ENCODE assay signal across 1 cellular context in the genomic region with DNA sequence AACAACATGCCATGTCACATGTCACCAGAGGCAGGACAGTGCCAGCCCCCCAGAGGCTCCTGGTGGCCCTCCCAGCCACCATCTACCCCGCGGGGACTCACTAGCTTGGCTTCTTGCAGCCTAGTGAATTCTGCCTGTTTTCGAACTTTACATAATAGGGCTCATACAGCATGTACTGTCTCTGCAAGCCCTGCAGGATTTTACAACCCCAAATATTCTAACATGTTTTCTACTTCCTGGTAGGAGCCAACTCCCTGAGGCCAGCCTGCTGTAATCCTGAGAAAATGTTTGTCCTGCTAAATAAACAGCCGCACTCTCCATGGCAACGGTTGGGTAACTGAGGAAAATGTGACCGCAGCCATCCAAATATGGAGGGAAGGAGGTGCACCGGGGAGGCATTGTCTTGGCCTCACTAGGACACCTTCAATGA.
TF ChIP-seq lines count a peak whose summit lies in the region.

No MANE protein-coding gene starts in this region.

TF ChIP-seq in HepG2, 621 proteins besides CTCF, POLR2A, EP300 and RAD21 (continues in another document):
- TF ChIP-seq, protein P1, sequence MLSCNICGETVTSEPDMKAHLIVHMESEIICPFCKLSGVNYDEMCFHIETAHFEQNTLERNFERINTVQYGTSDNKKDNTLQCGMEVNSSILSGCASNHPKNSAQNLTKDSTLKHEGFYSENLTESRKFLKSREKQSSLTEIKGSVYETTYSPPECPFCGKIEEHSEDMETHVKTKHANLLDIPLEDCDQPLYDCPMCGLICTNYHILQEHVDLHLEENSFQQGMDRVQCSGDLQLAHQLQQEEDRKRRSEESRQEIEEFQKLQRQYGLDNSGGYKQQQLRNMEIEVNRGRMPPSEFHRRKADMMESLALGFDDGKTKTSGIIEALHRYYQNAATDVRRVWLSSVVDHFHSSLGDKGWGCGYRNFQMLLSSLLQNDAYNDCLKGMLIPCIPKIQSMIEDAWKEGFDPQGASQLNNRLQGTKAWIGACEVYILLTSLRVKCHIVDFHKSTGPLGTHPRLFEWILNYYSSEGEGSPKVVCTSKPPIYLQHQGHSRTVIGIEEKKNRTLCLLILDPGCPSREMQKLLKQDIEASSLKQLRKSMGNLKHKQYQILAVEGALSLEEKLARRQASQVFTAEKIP (CRISPR knock-in tag; IDR thresholded peaks at IDR 0.05; ENCODE audit: borderline replicate concordance), result no peak
- no peak for TF ChIP-seq IKZF4 (CRISPR knock-in tag; IDR thresholded peaks at IDR 0.05; ENCODE audit: borderline replicate concordance, low read depth, not compliant biosample characterization)
- TF ChIP-seq, protein P2, sequence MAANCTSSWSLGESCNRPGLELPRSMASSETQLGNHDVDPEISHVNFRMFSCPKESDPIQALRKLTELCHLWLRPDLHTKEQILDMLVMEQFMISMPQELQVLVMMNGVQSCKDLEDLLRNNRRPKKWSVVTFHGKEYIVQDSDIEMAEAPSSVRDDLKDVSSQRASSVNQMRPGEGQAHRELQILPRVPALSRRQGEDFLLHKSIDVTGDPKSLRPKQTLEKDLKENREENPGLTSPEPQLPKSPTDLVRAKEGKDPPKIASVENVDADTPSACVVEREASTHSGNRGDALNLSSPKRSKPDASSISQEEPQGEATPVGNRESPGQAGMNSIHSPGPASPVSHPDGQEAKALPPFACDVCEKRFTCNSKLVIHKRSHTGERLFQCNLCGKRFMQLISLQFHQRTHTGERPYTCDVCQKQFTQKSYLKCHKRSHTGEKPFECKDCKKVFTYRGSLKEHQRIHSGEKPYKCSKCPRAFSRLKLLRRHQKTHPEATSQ (CRISPR knock-in tag; IDR thresholded peaks at IDR 0.05; ENCODE audit: borderline replicate concordance), result no peak
- no peak for TF ChIP-seq KLF9 (CRISPR knock-in tag; IDR thresholded peaks at IDR 0.05; ENCODE audit: low read depth)
- TF ChIP-seq, protein P3, sequence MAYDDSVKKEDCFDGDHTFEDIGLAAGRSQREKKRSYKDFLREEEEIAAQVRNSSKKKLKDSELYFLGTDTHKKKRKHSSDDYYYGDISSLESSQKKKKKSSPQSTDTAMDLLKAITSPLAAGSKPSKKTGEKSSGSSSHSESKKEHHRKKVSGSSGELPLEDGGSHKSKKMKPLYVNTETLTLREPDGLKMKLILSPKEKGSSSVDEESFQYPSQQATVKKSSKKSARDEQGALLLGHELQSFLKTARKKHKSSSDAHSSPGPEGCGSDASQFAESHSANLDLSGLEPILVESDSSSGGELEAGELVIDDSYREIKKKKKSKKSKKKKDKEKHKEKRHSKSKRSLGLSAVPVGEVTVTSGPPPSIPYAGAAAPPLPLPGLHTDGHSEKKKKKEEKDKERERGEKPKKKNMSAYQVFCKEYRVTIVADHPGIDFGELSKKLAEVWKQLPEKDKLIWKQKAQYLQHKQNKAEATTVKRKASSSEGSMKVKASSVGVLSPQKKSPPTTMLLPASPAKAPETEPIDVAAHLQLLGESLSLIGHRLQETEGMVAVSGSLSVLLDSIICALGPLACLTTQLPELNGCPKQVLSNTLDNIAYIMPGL (CRISPR knock-in tag; IDR thresholded peaks at IDR 0.05; ENCODE audit: borderline replicate concordance in 1 of 2, low read depth in 1 of 2), result 0 out of 4 replicates have a peak, but pooled peaks of 1 of the 2 experiments have one; percentile 42
- TF ChIP-seq FOSL2 (CRISPR knock-in tag; IDR thresholded peaks at IDR 0.05), result peak; percentile 41; the same call in 1 of the 2 replicates
- TF ChIP-seq ZNF788 (CRISPR knock-in tag; IDR thresholded peaks at IDR 0.05; ENCODE audit: borderline replicate concordance), result no peak
- TF ChIP-seq SMAD1 (CRISPR knock-in tag; IDR thresholded peaks at IDR 0.05; ENCODE audit: borderline replicate concordance, low read depth), result no peak
- TF ChIP-seq, protein P4, sequence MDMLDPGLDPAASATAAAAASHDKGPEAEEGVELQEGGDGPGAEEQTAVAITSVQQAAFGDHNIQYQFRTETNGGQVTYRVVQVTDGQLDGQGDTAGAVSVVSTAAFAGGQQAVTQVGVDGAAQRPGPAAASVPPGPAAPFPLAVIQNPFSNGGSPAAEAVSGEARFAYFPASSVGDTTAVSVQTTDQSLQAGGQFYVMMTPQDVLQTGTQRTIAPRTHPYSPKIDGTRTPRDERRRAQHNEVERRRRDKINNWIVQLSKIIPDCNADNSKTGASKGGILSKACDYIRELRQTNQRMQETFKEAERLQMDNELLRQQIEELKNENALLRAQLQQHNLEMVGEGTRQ (IDR thresholded peaks at IDR 0.05; ENCODE audit: low read depth, low read length), result no peak
- TF ChIP-seq, protein P4 (CRISPR knock-in tag; IDR thresholded peaks at IDR 0.05; ENCODE audit: borderline replicate concordance), result peak; percentile 60; the same call in 1 of the 2 replicates
- TF ChIP-seq, protein P5, sequence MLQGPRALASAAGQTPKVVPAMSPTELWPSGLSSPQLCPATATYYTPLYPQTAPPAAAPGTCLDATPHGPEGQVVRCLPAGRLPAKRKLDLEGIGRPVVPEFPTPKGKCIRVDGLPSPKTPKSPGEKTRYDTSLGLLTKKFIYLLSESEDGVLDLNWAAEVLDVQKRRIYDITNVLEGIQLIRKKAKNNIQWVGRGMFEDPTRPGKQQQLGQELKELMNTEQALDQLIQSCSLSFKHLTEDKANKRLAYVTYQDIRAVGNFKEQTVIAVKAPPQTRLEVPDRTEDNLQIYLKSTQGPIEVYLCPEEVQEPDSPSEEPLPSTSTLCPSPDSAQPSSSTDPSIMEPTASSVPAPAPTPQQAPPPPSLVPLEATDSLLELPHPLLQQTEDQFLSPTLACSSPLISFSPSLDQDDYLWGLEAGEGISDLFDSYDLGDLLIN (CRISPR knock-in tag; IDR thresholded peaks at IDR 0.05; ENCODE audit: borderline replicate concordance), result no peak
- TF ChIP-seq, protein P6, sequence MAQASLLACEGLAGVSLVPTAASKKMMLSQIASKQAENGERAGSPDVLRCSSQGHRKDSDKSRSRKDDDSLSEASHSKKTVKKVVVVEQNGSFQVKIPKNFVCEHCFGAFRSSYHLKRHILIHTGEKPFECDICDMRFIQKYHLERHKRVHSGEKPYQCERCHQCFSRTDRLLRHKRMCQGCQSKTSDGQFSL (CRISPR knock-in tag; IDR thresholded peaks at IDR 0.05), result no peak
- TF ChIP-seq PAF1 (CRISPR knock-in tag; IDR thresholded peaks at IDR 0.05), result no peak
- TF ChIP-seq SATB2 (CRISPR knock-in tag; IDR thresholded peaks at IDR 0.05), result no peak
- TF ChIP-seq CBX1 (IDR thresholded peaks at IDR 0.05; ENCODE audit: low read depth), result no peak
- TF ChIP-seq, protein P7, sequence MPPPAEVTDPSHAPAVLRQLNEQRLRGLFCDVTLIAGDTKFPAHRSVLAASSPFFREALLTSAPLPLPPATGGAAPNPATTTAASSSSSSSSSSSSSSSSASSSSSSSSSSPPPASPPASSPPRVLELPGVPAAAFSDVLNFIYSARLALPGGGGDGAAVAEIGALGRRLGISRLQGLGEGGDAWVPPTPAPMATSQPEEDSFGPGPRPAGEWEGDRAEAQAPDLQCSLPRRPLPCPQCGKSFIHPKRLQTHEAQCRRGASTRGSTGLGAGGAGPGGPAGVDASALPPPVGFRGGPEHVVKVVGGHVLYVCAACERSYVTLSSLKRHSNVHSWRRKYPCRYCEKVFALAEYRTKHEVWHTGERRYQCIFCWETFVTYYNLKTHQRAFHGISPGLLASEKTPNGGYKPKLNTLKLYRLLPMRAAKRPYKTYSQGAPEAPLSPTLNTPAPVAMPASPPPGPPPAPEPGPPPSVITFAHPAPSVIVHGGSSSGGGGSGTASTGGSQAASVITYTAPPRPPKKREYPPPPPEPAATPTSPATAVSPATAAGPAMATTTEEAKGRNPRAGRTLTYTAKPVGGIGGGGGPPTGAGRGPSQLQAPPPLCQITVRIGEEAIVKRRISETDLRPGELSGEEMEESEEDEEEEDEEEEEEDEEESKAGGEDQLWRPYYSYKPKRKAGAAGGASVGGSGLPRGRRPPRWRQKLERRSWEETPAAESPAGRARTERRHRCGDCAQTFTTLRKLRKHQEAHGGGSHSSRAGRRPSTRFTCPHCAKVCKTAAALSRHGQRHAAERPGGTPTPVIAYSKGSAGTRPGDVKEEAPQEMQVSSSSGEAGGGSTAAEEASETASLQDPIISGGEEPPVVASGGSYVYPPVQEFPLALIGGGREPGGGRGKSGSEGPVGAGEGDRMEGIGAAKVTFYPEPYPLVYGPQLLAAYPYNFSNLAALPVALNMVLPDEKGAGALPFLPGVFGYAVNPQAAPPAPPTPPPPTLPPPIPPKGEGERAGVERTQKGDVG (CRISPR knock-in tag; IDR thresholded peaks at IDR 0.05; ENCODE audit: borderline replicate concordance), result no peak
- TF ChIP-seq, protein P8, sequence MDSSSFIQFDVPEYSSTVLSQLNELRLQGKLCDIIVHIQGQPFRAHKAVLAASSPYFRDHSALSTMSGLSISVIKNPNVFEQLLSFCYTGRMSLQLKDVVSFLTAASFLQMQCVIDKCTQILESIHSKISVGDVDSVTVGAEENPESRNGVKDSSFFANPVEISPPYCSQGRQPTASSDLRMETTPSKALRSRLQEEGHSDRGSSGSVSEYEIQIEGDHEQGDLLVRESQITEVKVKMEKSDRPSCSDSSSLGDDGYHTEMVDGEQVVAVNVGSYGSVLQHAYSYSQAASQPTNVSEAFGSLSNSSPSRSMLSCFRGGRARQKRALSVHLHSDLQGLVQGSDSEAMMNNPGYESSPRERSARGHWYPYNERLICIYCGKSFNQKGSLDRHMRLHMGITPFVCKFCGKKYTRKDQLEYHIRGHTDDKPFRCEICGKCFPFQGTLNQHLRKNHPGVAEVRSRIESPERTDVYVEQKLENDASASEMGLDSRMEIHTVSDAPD (CRISPR knock-in tag; IDR thresholded peaks at IDR 0.05), result no peak
- TF ChIP-seq ZNF563 (CRISPR knock-in tag; IDR thresholded peaks at IDR 0.05), result no peak
- TF ChIP-seq ZBTB3 (CRISPR knock-in tag; IDR thresholded peaks at IDR 0.05; ENCODE audit: borderline replicate concordance, low read depth), result no peak
- TF ChIP-seq, protein P9, sequence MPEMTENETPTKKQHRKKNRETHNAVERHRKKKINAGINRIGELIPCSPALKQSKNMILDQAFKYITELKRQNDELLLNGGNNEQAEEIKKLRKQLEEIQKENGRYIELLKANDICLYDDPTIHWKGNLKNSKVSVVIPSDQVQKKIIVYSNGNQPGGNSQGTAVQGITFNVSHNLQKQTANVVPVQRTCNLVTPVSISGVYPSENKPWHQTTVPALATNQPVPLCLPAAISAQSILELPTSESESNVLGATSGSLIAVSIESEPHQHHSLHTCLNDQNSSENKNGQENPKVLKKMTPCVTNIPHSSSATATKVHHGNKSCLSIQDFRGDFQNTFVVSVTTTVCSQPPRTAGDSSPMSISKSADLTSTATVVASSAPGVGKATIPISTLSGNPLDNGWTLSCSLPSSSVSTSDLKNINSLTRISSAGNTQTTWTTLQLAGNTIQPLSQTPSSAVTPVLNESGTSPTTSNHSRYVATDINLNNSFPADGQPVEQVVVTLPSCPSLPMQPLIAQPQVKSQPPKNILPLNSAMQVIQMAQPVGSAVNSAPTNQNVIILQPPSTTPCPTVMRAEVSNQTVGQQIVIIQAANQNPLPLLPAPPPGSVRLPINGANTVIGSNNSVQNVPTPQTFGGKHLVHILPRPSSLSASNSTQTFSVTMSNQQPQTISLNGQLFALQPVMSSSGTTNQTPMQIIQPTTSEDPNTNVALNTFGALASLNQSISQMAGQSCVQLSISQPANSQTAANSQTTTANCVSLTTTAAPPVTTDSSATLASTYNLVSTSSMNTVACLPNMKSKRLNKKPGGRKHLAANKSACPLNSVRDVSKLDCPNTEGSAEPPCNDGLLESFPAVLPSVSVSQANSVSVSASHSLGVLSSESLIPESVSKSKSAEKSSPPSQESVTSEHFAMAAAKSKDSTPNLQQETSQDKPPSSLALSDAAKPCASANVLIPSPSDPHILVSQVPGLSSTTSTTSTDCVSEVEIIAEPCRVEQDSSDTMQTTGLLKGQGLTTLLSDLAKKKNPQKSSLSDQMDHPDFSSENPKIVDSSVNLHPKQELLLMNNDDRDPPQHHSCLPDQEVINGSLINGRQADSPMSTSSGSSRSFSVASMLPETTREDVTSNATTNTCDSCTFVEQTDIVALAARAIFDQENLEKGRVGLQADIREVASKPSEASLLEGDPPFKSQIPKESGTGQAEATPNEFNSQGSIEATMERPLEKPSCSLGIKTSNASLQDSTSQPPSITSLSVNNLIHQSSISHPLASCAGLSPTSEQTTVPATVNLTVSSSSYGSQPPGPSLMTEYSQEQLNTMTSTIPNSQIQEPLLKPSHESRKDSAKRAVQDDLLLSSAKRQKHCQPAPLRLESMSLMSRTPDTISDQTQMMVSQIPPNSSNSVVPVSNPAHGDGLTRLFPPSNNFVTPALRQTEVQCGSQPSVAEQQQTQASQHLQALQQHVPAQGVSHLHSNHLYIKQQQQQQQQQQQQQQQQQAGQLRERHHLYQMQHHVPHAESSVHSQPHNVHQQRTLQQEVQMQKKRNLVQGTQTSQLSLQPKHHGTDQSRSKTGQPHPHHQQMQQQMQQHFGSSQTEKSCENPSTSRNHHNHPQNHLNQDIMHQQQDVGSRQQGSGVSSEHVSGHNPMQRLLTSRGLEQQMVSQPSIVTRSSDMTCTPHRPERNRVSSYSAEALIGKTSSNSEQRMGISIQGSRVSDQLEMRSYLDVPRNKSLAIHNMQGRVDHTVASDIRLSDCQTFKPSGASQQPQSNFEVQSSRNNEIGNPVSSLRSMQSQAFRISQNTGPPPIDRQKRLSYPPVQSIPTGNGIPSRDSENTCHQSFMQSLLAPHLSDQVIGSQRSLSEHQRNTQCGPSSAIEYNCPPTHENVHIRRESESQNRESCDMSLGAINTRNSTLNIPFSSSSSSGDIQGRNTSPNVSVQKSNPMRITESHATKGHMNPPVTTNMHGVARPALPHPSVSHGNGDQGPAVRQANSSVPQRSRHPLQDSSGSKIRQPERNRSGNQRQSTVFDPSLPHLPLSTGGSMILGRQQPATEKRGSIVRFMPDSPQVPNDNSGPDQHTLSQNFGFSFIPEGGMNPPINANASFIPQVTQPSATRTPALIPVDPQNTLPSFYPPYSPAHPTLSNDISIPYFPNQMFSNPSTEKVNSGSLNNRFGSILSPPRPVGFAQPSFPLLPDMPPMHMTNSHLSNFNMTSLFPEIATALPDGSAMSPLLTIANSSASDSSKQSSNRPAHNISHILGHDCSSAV (CRISPR knock-in tag; IDR thresholded peaks at IDR 0.05; ENCODE audit: borderline replicate concordance), result no peak
- TF ChIP-seq PRPF4 (IDR thresholded peaks at IDR 0.05; ENCODE audit: low read depth, low read length, poor library complexity, severe bottlenecking), result no peak
- TF ChIP-seq BRD4 (CRISPR knock-in tag; IDR thresholded peaks at IDR 0.05), result 0 out of 2 replicates have a peak, but pooled peaks have one; percentile 16
- no peak for TF ChIP-seq ZMYM4 (CRISPR knock-in tag; IDR thresholded peaks at IDR 0.05)
- TF ChIP-seq JDP2 (CRISPR knock-in tag; IDR thresholded peaks at IDR 0.05; ENCODE audit: borderline replicate concordance), result no peak
- TF ChIP-seq ZNF737 (CRISPR knock-in tag; IDR thresholded peaks at IDR 0.05; ENCODE audit: borderline replicate concordance), result no peak
- no peak for TF ChIP-seq ONECUT2 (CRISPR knock-in tag; IDR thresholded peaks at IDR 0.05)
- no peak for TF ChIP-seq TBP (CRISPR knock-in tag; IDR thresholded peaks at IDR 0.05)
